ENCODE assay signal across 21 cellular contexts in genomic region chr12:115023279-115023678, GRCh38.
A peak's percentile ranks its signal among the peaks of the same experiment; 100 is the strongest.
DNase-seq lines count a peak whose midpoint lies in the region; ATAC-seq and TF ChIP-seq lines count a peak whose summit lies in the region.
"Had no signal": no experiment of that assay in that cellular context is flagged by ENCODE, and none has a peak within 500 bp of the region (broad histone marks: within the 10 kb centered on the region; RNA-seq: fewer than 3 reads in every experiment).

No MANE protein-coding gene starts in this region.

- DNase-seq in Right ventricle myocardium superior, result peak; percentile 51
- no peak for DNase-seq in cardiac septum (ENCODE audit: low spot score)
- DNase-seq in cardiac fibroblast (ENCODE audit: low read depth in 2 of 2), result peak; percentile 39 to 52
- peak; percentile 49 for DNase-seq in left ventricle myocardium inferior
- peak; percentile 19 for DNase-seq in stromal cell of bone marrow (ENCODE audit: low read depth)
- DNase-seq in NCI-H524 (lab: John Stamatoyannopoulos, UW), result no peak
- no peak for DNase-seq in hippocampal formation (lab: John Stamatoyannopoulos, UW)
- DNase-seq: activated naive CD4-positive, alpha-beta T cell treated with Interleukin-2 at 50 U/mL for 16 hours; CD8-positive, alpha-beta T cell; DMS79 treated with DMSO at 0.1 percent for 48 hours; H7; NCI-H1048; NCI-H2081; NCI-H526; tibial artery had no signal

- H3K27me3 ChIP-seq in left ventricle myocardium inferior (ENCODE audit: low read depth), result no peaks in the 10 kb centered on the region
- H3K27me3 ChIP-seq: heart right ventricle, tibial artery had no signal

- ATAC-seq in Right ventricle myocardium superior (ENCODE audit: poor library complexity) (peak; percentile 45), GM18519 (IDR thresholded peaks at IDR 0.05; ENCODE audit: low FRiP score, unreplicated experiment) (no peak)
- ATAC-seq: A549; CD8-positive, alpha-beta T cell; K562; natural killer cell treated with Interleukin-12 subunit alpha and Interleukin-12 subunit beta and Interleukin-15 and Interleukin-18, amount 100 ng/mL, for 72 hours had no signal

- TF ChIP-seq CTCF in cardiac fibroblast (IDR thresholded peaks at IDR 0.05; ENCODE audit: low read depth, low read length) (no peak), left ventricle myocardium inferior (IDR thresholded peaks at IDR 0.05; ENCODE audit: borderline replicate concordance) (no peak)

- H3K4me3 ChIP-seq in cardiac fibroblast (replicated peaks in 1 of 2; ENCODE audit: low read depth in 2 of 2, low read length in 2 of 2) (no peak overlapping the region), left ventricle myocardium inferior (no peak overlapping the region)
- H3K4me3 ChIP-seq: A549, heart right ventricle, K562, prostate gland, tibial artery had no signal

- H3K4me1 ChIP-seq in left ventricle myocardium inferior, result peaks cover 11% of the 10 kb centered on the region
- H3K4me1 ChIP-seq: A549, prostate gland had no signal

- peak overlapping the region; percentile 60 for H3K27ac ChIP-seq in left ventricle myocardium inferior (replicated peaks)
- H3K27ac ChIP-seq: A549, prostate gland, tibial artery had no signal

- H3K9me3 ChIP-seq in left ventricle myocardium inferior (replicated peaks), result peaks cover 24% of the 10 kb centered on the region
- H3K9me3 ChIP-seq: prostate gland had no signal

- intact Hi-C loops in Right ventricle myocardium superior (cut with DNase I), result no loop called here
- intact Hi-C loops in cardiac septum (cut with DNase I), result no loop called here
- intact Hi-C loops in left ventricle myocardium inferior (cut with micrococcal nuclease), result no loop called here

- no peaks in the 10 kb centered on the region for H3K36me3 ChIP-seq in left ventricle myocardium inferior
- H3K36me3 ChIP-seq: heart right ventricle, prostate gland, tibial artery had no signal

Comparison
In these comparisons a context has a peak if more than half of its experiments do, and no peak if none do; other contexts are left out.
1. DNase-seq: peak in Right ventricle myocardium superior (single experiment), cardiac fibroblast (2 of 2), left ventricle myocardium inferior (single experiment) and stromal cell of bone marrow (single experiment); none in cardiac septum (single experiment), NCI-H524 (0 of 2) and hippocampal formation (0 of 2).